In the genomic region with DNA sequence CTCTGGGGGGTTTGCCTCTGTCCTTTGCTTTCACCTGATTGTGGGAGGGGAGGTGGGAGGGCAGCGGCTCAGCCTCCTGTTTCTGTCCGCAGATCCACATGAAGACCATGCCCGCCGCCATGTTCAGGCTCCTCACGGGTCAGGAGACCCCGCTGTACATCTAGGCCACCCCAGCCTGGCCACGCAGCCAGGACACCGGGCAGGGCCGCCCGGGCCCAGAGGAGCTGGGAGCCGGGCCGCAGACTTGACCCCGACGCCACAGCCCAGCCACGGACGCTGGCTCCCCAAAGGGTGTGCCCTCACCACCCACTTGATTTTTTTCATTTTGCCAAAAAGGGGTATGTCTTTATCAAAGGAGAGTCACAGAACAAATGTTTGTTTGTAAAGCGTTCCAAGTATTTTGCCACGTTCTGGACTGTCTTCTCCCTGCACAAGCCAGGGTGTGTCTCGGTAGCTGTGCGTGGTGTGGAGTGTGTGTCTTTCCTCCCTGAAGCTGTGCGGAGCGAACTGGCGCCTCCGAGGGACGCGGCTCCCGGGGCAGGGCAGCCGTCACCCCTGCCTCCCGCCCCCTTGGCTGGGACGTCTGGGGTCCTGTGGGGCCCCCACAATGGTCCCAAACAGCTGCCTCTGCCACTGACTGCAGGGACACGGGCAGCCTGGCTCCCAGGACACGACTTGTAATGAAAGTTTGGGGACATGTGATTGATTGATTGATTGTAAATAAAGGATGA, we compare ENCODE assay signal across 35 cellular contexts.
"Had no signal": no experiment of that assay in that cellular context is flagged by ENCODE, and none has a peak within 500 bp of the region (broad histone marks: within the 10 kb centered on the region; RNA-seq: fewer than 3 reads in every experiment).

No MANE protein-coding gene starts in this region.

- DNase-seq: activated B cell treated with CpG ODN at 0.5 μM for 24 hours; activated CD4-positive, alpha-beta memory T cell treated with anti-CD3 and anti-CD28 coated beads for 36 hours; activated CD4-positive, alpha-beta T cell treated with anti-CD3 and anti-CD28 coated beads for 4 hours; activated CD4-positive, alpha-beta T cell treated with anti-CD3 and anti-CD28 coated beads, Interleukin-2, amount 10 ng/mL, durations not matched to agents 24 days and 14 days; activated CD4-positive, alpha-beta T cell treated with anti-CD3 and anti-CD28 coated beads, Interleukin-2, amount 50 U/mL, for 1 hour; activated CD4-positive, alpha-beta T cell treated with anti-CD3 and anti-CD28 coated beads, Interleukin-2, amount 50 U/mL, for 4 hours; activated CD4-positive, CD25-positive, alpha-beta regulatory T cell treated with anti-CD3 and anti-CD28 coated beads, Interleukin-2, amount 50 U/mL, for 72 hours; activated CD8-positive, alpha-beta memory T cell treated with anti-CD3 and anti-CD28 coated beads, Interleukin-2, amount 50 U/mL, for 4 hours; activated CD8-positive, alpha-beta T cell treated with anti-CD3 and anti-CD28 coated beads for 36 hours; activated effector memory CD4-positive, alpha-beta T cell treated with anti-CD3 and anti-CD28 coated beads, Interleukin-2, amount 50 U/mL, for 16 hours; activated gamma-delta T cell treated with Interleukin-2 at 50 U/mL for 16 hours; activated naive CD4-positive, alpha-beta T cell; activated naive CD4-positive, alpha-beta T cell treated with anti-CD3 and anti-CD28 coated beads for 36 hours; activated naive CD4-positive, alpha-beta T cell treated with anti-CD3 and anti-CD28 coated beads, Interleukin-2, amount 50 U/mL, for 16 hours; activated naive CD8-positive, alpha-beta T cell treated with anti-CD3 and anti-CD28 coated beads for 36 hours; activated T-cell treated with anti-CD3 and anti-CD28 coated beads for 4 hours; activated T-cell treated with anti-CD3 and anti-CD28 coated beads, Interleukin-2, amount 50 U/mL, for 1 hour; activated T-cell treated with anti-CD3 and anti-CD28 coated beads, Interleukin-2, amount 50 U/mL, for 4 hours; activated T-cell treated with anti-CD3 and anti-CD28 coated beads, Interleukin-2, amount 50 U/mL, for 72 hours; adrenal gland; amniotic stem cell; aorta; body of pancreas; brain microvascular endothelial cell; central memory CD4-positive, alpha-beta T cell; T-helper 1 cell; T-helper 2 cell; T-helper 9 cell had no signal

- ATAC-seq: activated CD8-positive, alpha-beta T cell treated with anti-CD3 and anti-CD28 coated beads for 36 hours; activated naive CD4-positive, alpha-beta T cell treated with anti-CD3 and anti-CD28 coated beads, Interleukin-2, amount 50 U/mL, for 72 hours; activated T-cell treated with anti-CD3 and anti-CD28 coated beads, Interleukin-2, amount 50 U/mL, for 4 hours; activated T-cell treated with anti-CD3 and anti-CD28 coated beads, Interleukin-2, amount 50 U/mL, for 72 hours; activated T-helper 17 cell treated with anti-CD3 and anti-CD28 coated beads, Interleukin-2, amount 50 U/mL, for 72 hours; body of pancreas had no signal

- H3K36me3 Mint-ChIP-seq: activated CD4-positive, alpha-beta memory T cell treated with anti-CD3 and anti-CD28 coated beads for 36 hours; activated naive CD4-positive, alpha-beta T cell treated with anti-CD3 and anti-CD28 coated beads, Interleukin-2, amount 50 U/mL, for 72 hours had no signal

- H3K9me3 ChIP-seq: adrenal gland, body of pancreas, breast epithelium had no signal

- H3K9me3 Mint-ChIP-seq: activated B cell treated with CpG ODN at 0.5 μM for 24 hours; activated CD4-positive, alpha-beta memory T cell treated with anti-CD3 and anti-CD28 coated beads for 36 hours; activated CD8-positive, alpha-beta T cell treated with anti-CD3 and anti-CD28 coated beads for 36 hours; activated naive CD4-positive, alpha-beta T cell treated with anti-CD3 and anti-CD28 coated beads for 36 hours; activated naive CD4-positive, alpha-beta T cell treated with anti-CD3 and anti-CD28 coated beads, Interleukin-2, amount 50 U/mL, for 72 hours; activated naive CD8-positive, alpha-beta T cell treated with anti-CD3 and anti-CD28 coated beads for 36 hours; activated T-cell treated with anti-CD3 and anti-CD28 coated beads, Interleukin-2, amount 50 U/mL, for 4 hours; activated T-cell treated with anti-CD3 and anti-CD28 coated beads, Interleukin-2, amount 50 U/mL, for 72 hours; activated T-helper 1 cell treated with anti-CD3 and anti-CD28 coated beads, Interleukin-12 subunit alpha, Interleukin-12 subunit beta, Interleukin-2, Interleukin-4 antibody, amounts not matched to agents 30 ng/mL and 10 ng/mL and 1 ng/mL, durations not matched to agents 14 hours and 24 hours and 36 hours; activated T-helper 17 cell treated with anti-CD3 and anti-CD28 coated beads, Interleukin-2, amount 50 U/mL, for 72 hours; T-helper 1 cell treated with Interleukin-12 subunit alpha and Interleukin-12 subunit beta and Interleukin-4 antibody, amounts not matched to agents 30 μg/mL and 1 μg/mL, for 36 hours; T-helper 2 cell treated with Interferon-gamma antibody and Interleukin-4, amounts not matched to agents 5 μg/mL and 100 μg/mL, for 36 hours had no signal

- H3K4me3 ChIP-seq: adrenal gland, body of pancreas, breast epithelium had no signal

- H3K36me3 ChIP-seq: adrenal gland, brain microvascular endothelial cell, breast epithelium had no signal

- H3K4me1 ChIP-seq: adrenal gland, body of pancreas, breast epithelium had no signal

- H3K27ac ChIP-seq: adrenal gland, body of pancreas, brain microvascular endothelial cell, breast epithelium, VCaP had no signal

- H3K27ac Mint-ChIP-seq: activated B cell treated with CpG ODN at 0.5 μM for 24 hours; activated CD4-positive, alpha-beta memory T cell treated with anti-CD3 and anti-CD28 coated beads for 36 hours; activated CD4-positive, alpha-beta T cell treated with anti-CD3 and anti-CD28 coated beads, Interleukin-2, amount 10 ng/mL, durations not matched to agents 24 days and 14 days; activated CD8-positive, alpha-beta T cell treated with anti-CD3 and anti-CD28 coated beads for 36 hours; activated naive CD4-positive, alpha-beta T cell treated with anti-CD3 and anti-CD28 coated beads for 36 hours; activated naive CD4-positive, alpha-beta T cell treated with anti-CD3 and anti-CD28 coated beads, Interleukin-2, amount 50 U/mL, for 72 hours; activated naive CD8-positive, alpha-beta T cell treated with anti-CD3 and anti-CD28 coated beads for 36 hours; activated T-cell treated with anti-CD3 and anti-CD28 coated beads, Interleukin-2, amount 50 U/mL, for 72 hours; activated T-helper 1 cell treated with anti-CD3 and anti-CD28 coated beads, Interleukin-12 subunit alpha, Interleukin-12 subunit beta, Interleukin-2, Interleukin-4 antibody, amounts not matched to agents 30 ng/mL and 10 ng/mL and 1 ng/mL, durations not matched to agents 14 hours and 24 hours and 36 hours; activated T-helper 17 cell treated with anti-CD3 and anti-CD28 coated beads, Interleukin-2, amount 50 U/mL, for 72 hours; T-helper 1 cell treated with Interleukin-12 subunit alpha and Interleukin-12 subunit beta and Interleukin-4 antibody, amounts not matched to agents 30 μg/mL and 1 μg/mL, for 36 hours; T-helper 2 cell treated with Interferon-gamma antibody and Interleukin-4, amounts not matched to agents 5 μg/mL and 100 μg/mL, for 36 hours had no signal

- H3K27me3 Mint-ChIP-seq: activated CD8-positive, alpha-beta T cell treated with anti-CD3 and anti-CD28 coated beads for 36 hours; activated naive CD8-positive, alpha-beta T cell treated with anti-CD3 and anti-CD28 coated beads for 36 hours; activated T-helper 17 cell treated with anti-CD3 and anti-CD28 coated beads, Interleukin-2, amount 50 U/mL, for 72 hours had no signal

- H3K27me3 ChIP-seq: adrenal gland, body of pancreas, brain microvascular endothelial cell had no signal

- H3K4me3 Mint-ChIP-seq: activated B cell treated with CpG ODN at 0.5 μM for 24 hours; activated CD4-positive, alpha-beta memory T cell treated with anti-CD3 and anti-CD28 coated beads for 36 hours; activated CD4-positive, alpha-beta T cell treated with anti-CD3 and anti-CD28 coated beads, Interleukin-2, amount 10 ng/mL, durations not matched to agents 24 days and 14 days; activated CD8-positive, alpha-beta T cell treated with anti-CD3 and anti-CD28 coated beads for 36 hours; activated naive CD4-positive, alpha-beta T cell treated with anti-CD3 and anti-CD28 coated beads for 36 hours; activated naive CD8-positive, alpha-beta T cell treated with anti-CD3 and anti-CD28 coated beads for 36 hours; activated T-cell treated with anti-CD3 and anti-CD28 coated beads, Interleukin-2, amount 50 U/mL, for 4 hours; activated T-cell treated with anti-CD3 and anti-CD28 coated beads, Interleukin-2, amount 50 U/mL, for 72 hours; activated T-helper 1 cell treated with anti-CD3 and anti-CD28 coated beads, Interleukin-12 subunit alpha, Interleukin-12 subunit beta, Interleukin-2, Interleukin-4 antibody, amounts not matched to agents 30 ng/mL and 10 ng/mL and 1 ng/mL, durations not matched to agents 14 hours and 24 hours and 36 hours; activated T-helper 17 cell treated with anti-CD3 and anti-CD28 coated beads, Interleukin-2, amount 50 U/mL, for 72 hours; T-helper 1 cell treated with Interleukin-12 subunit alpha and Interleukin-12 subunit beta and Interleukin-4 antibody, amounts not matched to agents 30 μg/mL and 1 μg/mL, for 36 hours; T-helper 2 cell treated with Interferon-gamma antibody and Interleukin-4, amounts not matched to agents 5 μg/mL and 100 μg/mL, for 36 hours had no signal
